Comparison of ENCODE assay signal across 14 cellular contexts in genomic region chr2:16314691-16315457, GRCh38.
DNase-seq lines count a peak whose midpoint lies in the region; TF ChIP-seq lines count a peak whose summit lies in the region.
"Had no signal": no experiment of that assay in that cellular context is flagged by ENCODE, and none has a peak within 500 bp of the region (broad histone marks: within the 10 kb centered on the region; RNA-seq: fewer than 3 reads in every experiment).

No MANE protein-coding gene starts in this region.

- no peak overlapping the region for H3K4me3 Mint-ChIP-seq in osteocyte (ENCODE audit: unreplicated experiment)
- H3K4me3 Mint-ChIP-seq: CD4-positive, CD25-positive, alpha-beta regulatory T cell; CD8-positive, alpha-beta T cell; GM23338; H9 had no signal

- no peaks in the 10 kb centered on the region for H3K36me3 Mint-ChIP-seq in osteocyte (ENCODE audit: unreplicated experiment)
- H3K36me3 Mint-ChIP-seq: CD4-positive, CD25-positive, alpha-beta regulatory T cell; CD8-positive, alpha-beta T cell had no signal

- in situ Hi-C loops in G401 (cut with HindIII; ENCODE audit: low sequenced_read_pairs) = no loop called here

- peaks cover 2% of the 10 kb centered on the region for H3K27me3 Mint-ChIP-seq in osteocyte (ENCODE audit: unreplicated experiment)
- H3K27me3 Mint-ChIP-seq: CD4-positive, CD25-positive, alpha-beta regulatory T cell had no signal

- H3K9me3 Mint-ChIP-seq in osteocyte (ENCODE audit: unreplicated experiment) = peaks cover 5% of the 10 kb centered on the region
- H3K9me3 Mint-ChIP-seq: CD8-positive, alpha-beta T cell; GM23338; H9 had no signal

- H3K4me1 Mint-ChIP-seq in osteocyte (ENCODE audit: unreplicated experiment) = peaks cover 4% of the 10 kb centered on the region
- H3K4me1 Mint-ChIP-seq: CD4-positive, CD25-positive, alpha-beta regulatory T cell had no signal

- TF ChIP-seq CTCF in osteocyte (IDR thresholded peaks at IDR 0.05) = no peak

- H3K27ac Mint-ChIP-seq in osteocyte (ENCODE audit: unreplicated experiment) = no peak overlapping the region
- H3K27ac Mint-ChIP-seq: CD4-positive, CD25-positive, alpha-beta regulatory T cell; CD8-positive, alpha-beta T cell; GM23338; H9 had no signal

- DNase-seq in G401 (ENCODE audit: low spot score) (peak; percentile 93), cerebellum (ENCODE audit: low spot score) (peak; percentile 81), osteocyte (ENCODE audit: extremely low spot score, unreplicated experiment) (peak; percentile 51), NCI-H82 treated with DMSO at 0.1 percent for 48 hours (lab: John Stamatoyannopoulos, UW; ENCODE audit: unreplicated experiment) (no peak), NCI-H446 (lab: John Stamatoyannopoulos, UW) (no peak), NCI-H2081 treated with DMSO at 0.1 percent for 48 hours (lab: John Stamatoyannopoulos, UW) (no peak)
- DNase-seq: CD4-positive, CD25-positive, alpha-beta regulatory T cell; CD8-positive, alpha-beta T cell; DMS 273 treated with DMSO at 0.1 percent for 48 hours; DMS79; EL; GF-D8; H9 had no signal

Comparison
In these comparisons a context has a peak if more than half of its experiments do, and no peak if none do; other contexts are left out.
1. DNase-seq: peak in G401 (single experiment), cerebellum (single experiment) and osteocyte (single experiment); none in NCI-H82 treated with DMSO at 0.1 percent for 48 hours (single experiment), NCI-H446 (0 of 2) and NCI-H2081 treated with DMSO at 0.1 percent for 48 hours (single experiment).